In genomic region chr1:48530727-48531351, GRCh38 we compare ENCODE assay signal across 8 cellular contexts. TPM values are rescaled to one million over a fixed set of nuclear protein-coding genes. Genes with fewer than 3 reads are reported as not detected.
A peak's percentile ranks its signal among the peaks of the same experiment; 100 is the strongest.
DNase-seq lines count a peak whose midpoint lies in the region; ATAC-seq, FAIRE-seq and TF ChIP-seq lines count a peak whose summit lies in the region.

No MANE protein-coding gene starts in this region.

- H3K27ac Mint-ChIP-seq in naive thymus-derived CD4-positive, alpha-beta T cell, result no peak overlapping the region

- H3K4me3 ChIP-seq in KMS-11 (IDR thresholded peaks at IDR 0.05; ENCODE audit: insufficient read depth, low read depth, low read length), result no peak overlapping the region
- H3K4me3 ChIP-seq in naive thymus-derived CD4-positive, alpha-beta T cell (ENCODE audit: low read length), result no peak overlapping the region
- H3K4me3 ChIP-seq in uterus, result no peak overlapping the region

- DNase-seq in ELF-1 (ENCODE audit: low read depth, low spot score), result peak; percentile 95
- DNase-seq in RCC 7860 (ENCODE audit: low spot score), result peak; percentile 13
- peak; percentile 93 for DNase-seq in ecto neural progenitor cell (ENCODE audit: low spot score)
- peak in 3 of 9 donors; percentile 3 to 48 (median 11) for DNase-seq in naive thymus-derived CD4-positive, alpha-beta T cell
- no peak for DNase-seq in occipital lobe (lab: John Stamatoyannopoulos, UW)
- DNase-seq in uterus, result no peak

- H3K36me3 ChIP-seq in KMS-11 (ENCODE audit: insufficient read depth), result no peaks in the 10 kb centered on the region
- H3K36me3 ChIP-seq in naive thymus-derived CD4-positive, alpha-beta T cell (ENCODE audit: control insufficient read depth in 2 of 3, insufficient read depth in 3 of 3, low read length in 3 of 3), result no peaks in the 10 kb centered on the region
- H3K36me3 ChIP-seq in uterus, result no peaks in the 10 kb centered on the region

- intact Hi-C loops in naive thymus-derived CD4-positive, alpha-beta T cell (cut with micrococcal nuclease), result no loop called here
- intact Hi-C loops in uterus (cut with DNase I; ENCODE audit: low total_unique reads), result no loop called here

- H3K27me3 ChIP-seq in KMS-11 (ENCODE audit: insufficient read depth, low read depth), result no peaks in the 10 kb centered on the region
- H3K27me3 ChIP-seq in naive thymus-derived CD4-positive, alpha-beta T cell (ENCODE audit: control insufficient read depth in 2 of 2, insufficient read depth in 2 of 2, low read length in 2 of 2), result no peaks in the 10 kb centered on the region
- H3K27me3 ChIP-seq in uterus, result no peaks in the 10 kb centered on the region

- H3K4me2 ChIP-seq in KMS-11, result no peak overlapping the region

- H3K79me2 ChIP-seq in KMS-11 (ENCODE audit: insufficient read depth, low read depth), result no peaks in the 10 kb centered on the region

- peaks cover 0 to 75% (median 50%) of the 10 kb centered on the region in 5 donors for H3K27me3 Mint-ChIP-seq in naive thymus-derived CD4-positive, alpha-beta T cell

- H3K9me3 Mint-ChIP-seq in naive thymus-derived CD4-positive, alpha-beta T cell, result peaks cover 0 to 3% (median 0%) of the 10 kb centered on the region in 11 donors

- no peak overlapping the region for H3K4me3 Mint-ChIP-seq in naive thymus-derived CD4-positive, alpha-beta T cell

- CTCF ChIA-PET in naive thymus-derived CD4-positive, alpha-beta T cell (lab: Charles Lee), result interaction anchor here (1.6 kb wide), 1 partner anchor 12 kb away, joined by 4 read pairs; no protein-coding TSS in a partner anchor

- H3K9me3 ChIP-seq in naive thymus-derived CD4-positive, alpha-beta T cell (ENCODE audit: control insufficient read depth in 2 of 3, low read length in 3 of 3), result no peaks in the 10 kb centered on the region
- H3K9me3 ChIP-seq in uterus, result no peaks in the 10 kb centered on the region

- H4K20me1 ChIP-seq in KMS-11 (ENCODE audit: insufficient read depth), result no peaks in the 10 kb centered on the region

- H3K4me1 Mint-ChIP-seq in naive thymus-derived CD4-positive, alpha-beta T cell, result no peaks in the 10 kb centered on the region

- no peaks in the 10 kb centered on the region for H3K36me3 Mint-ChIP-seq in naive thymus-derived CD4-positive, alpha-beta T cell

- FAIRE-seq in RCC 7860 (lab: Jason Lieb, UNC), result no peak

- no peak overlapping the region for H3K27ac ChIP-seq in KMS-11
- no peak overlapping the region for H3K27ac ChIP-seq in naive thymus-derived CD4-positive, alpha-beta T cell (ENCODE audit: low read depth, low read length)
- no peak overlapping the region for H3K27ac ChIP-seq in uterus

- TF ChIP-seq CTCF in KMS-11 (conservative IDR thresholded peaks at IDR 0.05; ENCODE audit: low read depth, low read length) (peak; percentile 59), uterus (IDR thresholded peaks at IDR 0.05) (no peak)

- POLR2A ChIA-PET in naive thymus-derived CD4-positive, alpha-beta T cell (lab: Charles Lee), result no interaction called here

- ATAC-seq in GM21390 (IDR thresholded peaks at IDR 0.05; ENCODE audit: unreplicated experiment), result peak; percentile 82
- ATAC-seq in naive thymus-derived CD4-positive, alpha-beta T cell, result peak; percentile 47

- no peak overlapping the region for H3K9ac ChIP-seq in KMS-11

- H3K4me1 ChIP-seq in KMS-11 (ENCODE audit: low read depth, poor library complexity, severe bottlenecking), result no peaks in the 10 kb centered on the region
- H3K4me1 ChIP-seq in naive thymus-derived CD4-positive, alpha-beta T cell (ENCODE audit: control insufficient read depth in 2 of 2, insufficient read depth in 2 of 2, low read length in 2 of 2), result no peaks in the 10 kb centered on the region
- no peaks in the 10 kb centered on the region for H3K4me1 ChIP-seq in uterus

- TF ChIP-seq POLR2A in uterus (IDR thresholded peaks at IDR 0.05), result no peak

- H2AFZ ChIP-seq in KMS-11 (ENCODE audit: low read depth), result no peak overlapping the region

RNA-seq across cellular contexts. Expression of gene SPATA6, which starts 58.8 kb away (rescaled TPM):
- total RNA-seq in naive thymus-derived CD4-positive, alpha-beta T cell, result 10 to 100 TPM in 1 of 5 experiments, 1 to 10 TPM in 4; 1.0 to 11.2 (median 5.4) TPM
- 1 to 10 TPM; 2.4 TPM for polyA plus RNA-seq in naive thymus-derived CD4-positive, alpha-beta T cell
- total RNA-seq in occipital lobe (15.8 TPM), uterus (10 to 100 TPM; 27.4 to 94.5 (median 46.0) TPM)

Comparison
In these comparisons a context has a peak if more than half of its experiments do, and no peak if none do; other contexts are left out.
1. DNase-seq: peak in ELF-1 (single experiment), RCC 7860 (single experiment) and ecto neural progenitor cell (single experiment); none in occipital lobe (single experiment) and uterus (0 of 2).